8 cellular contexts compared by ENCODE assay signal in the genomic region with DNA sequence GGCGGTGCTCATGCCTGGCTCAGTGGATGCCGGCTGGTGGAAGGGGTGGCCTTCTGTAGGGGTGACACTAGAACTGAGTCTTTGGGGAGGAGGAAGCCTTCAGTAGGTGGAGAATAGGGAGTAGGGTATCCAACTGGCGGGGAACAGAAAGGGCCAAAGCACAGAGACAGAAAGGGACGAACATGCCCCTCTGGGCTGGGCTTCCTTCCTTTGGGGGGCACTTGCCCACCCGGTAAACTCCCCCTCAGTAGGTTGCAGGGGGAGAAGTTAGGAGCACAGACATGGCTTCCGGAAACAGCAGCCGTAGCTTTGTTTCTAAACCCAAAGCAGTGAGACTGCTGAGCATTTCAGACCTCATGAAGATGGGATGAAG. TPM values are rescaled to one million over a fixed set of nuclear protein-coding genes. Genes with fewer than 3 reads are reported as not detected.
DNase-seq lines count a peak whose midpoint lies in the region; ATAC-seq lines count a peak whose summit lies in the region.

No MANE protein-coding gene starts in this region.

- H3K4me1 Mint-ChIP-seq in activated naive CD4-positive, alpha-beta T cell treated with anti-CD3 and anti-CD28 coated beads, Interleukin-2, amount 50 U/mL, for 24 hours = peaks cover 17% of the 10 kb centered on the region

- no peaks in the 10 kb centered on the region for H3K27me3 ChIP-seq in skeletal muscle satellite cell (ENCODE audit: control insufficient read depth, insufficient read depth, low read length)

- H3K4me2 ChIP-seq in skeletal muscle satellite cell (ENCODE audit: low read length) = peak overlapping the region; percentile 87

- H3K9ac ChIP-seq in skeletal muscle satellite cell (ENCODE audit: low read depth, low read length) = peak overlapping the region; percentile 86

- intact Hi-C loops in left ventricle myocardium superior (cut with micrococcal nuclease) = no loop called here

- ATAC-seq in HG03378 (IDR thresholded peaks at IDR 0.05; ENCODE audit: unreplicated experiment) (peak; percentile 3), left ventricle myocardium superior (peak; percentile 18)

- H3K4me3 Mint-ChIP-seq in activated naive CD4-positive, alpha-beta T cell treated with anti-CD3 and anti-CD28 coated beads, Interleukin-2, amount 50 U/mL, for 24 hours = peak overlapping the region; percentile 92

- peak overlapping the region; percentile 81 for H3K4me3 ChIP-seq in skeletal muscle satellite cell (ENCODE audit: low read length)

- H3K4me1 ChIP-seq in skeletal muscle satellite cell (ENCODE audit: control insufficient read depth, insufficient read depth, low read length) = peaks cover 11% of the 10 kb centered on the region

- peaks cover 4% of the 10 kb centered on the region for H3K36me3 Mint-ChIP-seq in activated naive CD4-positive, alpha-beta T cell treated with anti-CD3 and anti-CD28 coated beads, Interleukin-2, amount 50 U/mL, for 24 hours

- DNase-seq in SKM-1 (lab: John Stamatoyannopoulos, UW; ENCODE audit: unreplicated experiment) (peak; percentile 19), SKM-1 treated with dmso at 0.1 percent for 144 hours (lab: John Stamatoyannopoulos, UW; ENCODE audit: unreplicated experiment) (no peak), left ventricle myocardium superior (no peak), NCI-H2196 (lab: John Stamatoyannopoulos, UW; ENCODE audit: unreplicated experiment) (no peak), NCI-H1930 (lab: John Stamatoyannopoulos, UW) (no peak)

- peak overlapping the region; percentile 93 for H3K27ac Mint-ChIP-seq in activated naive CD4-positive, alpha-beta T cell treated with anti-CD3 and anti-CD28 coated beads, Interleukin-2, amount 50 U/mL, for 24 hours

- H3K27me3 Mint-ChIP-seq in activated naive CD4-positive, alpha-beta T cell treated with anti-CD3 and anti-CD28 coated beads, Interleukin-2, amount 50 U/mL, for 24 hours = no peaks in the 10 kb centered on the region

- no peaks in the 10 kb centered on the region for H3K9me3 ChIP-seq in skeletal muscle satellite cell (replicated peaks; ENCODE audit: low read length)

- H3K9me3 Mint-ChIP-seq in activated naive CD4-positive, alpha-beta T cell treated with anti-CD3 and anti-CD28 coated beads, Interleukin-2, amount 50 U/mL, for 24 hours = no peaks in the 10 kb centered on the region

- H3K36me3 ChIP-seq in skeletal muscle satellite cell (ENCODE audit: insufficient read depth, low read length) = peaks cover 12% of the 10 kb centered on the region

RNA-seq across cellular contexts. Expression of gene ENGASE, which starts 0.8 kb away (rescaled TPM):
- 32.8 TPM for total RNA-seq in left ventricle myocardium superior
- total RNA-seq in skeletal muscle satellite cell (2012; rRNA removed) = 5.8 and 6.6 TPM in 2 replicates

RNA-seq across cellular contexts. Expression of gene C1QTNF1, which starts 51.5 kb away (rescaled TPM):
- 247 TPM for total RNA-seq in left ventricle myocardium superior
- 21.3 and 34.1 TPM in 2 replicates for total RNA-seq in skeletal muscle satellite cell (2012; rRNA removed)
